ENCODE assay signal across 10 cellular contexts in the genomic region with DNA sequence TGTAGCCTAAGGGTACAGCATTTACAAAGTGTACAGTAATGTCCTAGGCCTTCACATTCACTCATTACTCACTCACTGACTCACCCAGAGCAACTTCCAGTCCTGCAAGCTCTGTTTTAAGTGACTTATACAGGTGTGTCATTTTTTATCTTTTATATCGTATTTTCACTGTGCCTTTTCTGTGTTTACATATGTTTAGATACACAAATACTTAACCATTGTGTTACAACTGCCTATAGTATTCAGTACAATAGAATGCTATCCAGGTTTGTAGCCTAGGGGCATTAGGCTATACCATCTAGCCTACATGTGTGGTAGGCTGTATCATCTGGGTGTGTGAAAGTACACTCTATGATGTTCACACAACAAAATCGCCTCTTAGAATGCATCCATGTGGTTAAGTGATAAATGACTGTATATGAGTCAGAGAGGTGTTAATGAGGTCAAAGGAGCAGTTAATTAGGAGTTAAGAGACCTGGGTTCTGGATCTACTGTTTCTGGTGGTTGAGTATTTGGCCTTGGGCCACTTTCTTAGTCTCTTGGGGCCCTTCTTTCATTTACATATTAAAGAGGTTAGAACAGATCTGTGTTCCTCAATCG.
A peak's percentile ranks its signal among the peaks of the same experiment; 100 is the strongest.
DNase-seq lines count a peak whose midpoint lies in the region; ATAC-seq, FAIRE-seq and TF ChIP-seq lines count a peak whose summit lies in the region.
"Had no signal": no experiment of that assay in that cellular context is flagged by ENCODE, and none has a peak within 500 bp of the region (broad histone marks: within the 10 kb centered on the region; RNA-seq: fewer than 3 reads in every experiment).

No MANE protein-coding gene starts in this region.

- no peak for FAIRE-seq in D721Med (lab: Jason Lieb, UNC)

- DNase-seq in GM04503 (ENCODE audit: low read depth) (peak; percentile 17), LHCN-M2 (ENCODE audit: low read depth) (peak; percentile 89), amniotic stem cell (lab: John Stamatoyannopoulos, UW) (peak; percentile 35), myocyte (ENCODE audit: low read depth) (peak; percentile 30), DMS114 treated with DMSO at 0.1 percent for 48 hours (lab: John Stamatoyannopoulos, UW; ENCODE audit: unreplicated experiment) (no peak), D721Med (ENCODE audit: insufficient read length, low spot score) (no peak)
- DNase-seq: activated gamma-delta T cell treated with Interleukin-2 at 50 U/mL for 16 hours; effector memory CD8-positive, alpha-beta T cell; NCI-H2029 had no signal

- no peak for TF ChIP-seq CTCF in D721Med (IDR thresholded peaks at IDR 0.05; ENCODE audit: insufficient read depth, missing control alignments)

- ATAC-seq in HG03565 (IDR thresholded peaks at IDR 0.05; ENCODE audit: unreplicated experiment) = no peak
- ATAC-seq: effector memory CD8-positive, alpha-beta T cell had no signal

Comparison
In these comparisons a context has a peak if more than half of its experiments do, and no peak if none do; other contexts are left out.
1. DNase-seq: peak in GM04503 (single experiment), LHCN-M2 (single experiment), amniotic stem cell (single experiment) and myocyte (single experiment); none in DMS114 treated with DMSO at 0.1 percent for 48 hours (single experiment) and D721Med (single experiment).